12 cellular contexts compared by ENCODE assay signal in the genomic region with DNA sequence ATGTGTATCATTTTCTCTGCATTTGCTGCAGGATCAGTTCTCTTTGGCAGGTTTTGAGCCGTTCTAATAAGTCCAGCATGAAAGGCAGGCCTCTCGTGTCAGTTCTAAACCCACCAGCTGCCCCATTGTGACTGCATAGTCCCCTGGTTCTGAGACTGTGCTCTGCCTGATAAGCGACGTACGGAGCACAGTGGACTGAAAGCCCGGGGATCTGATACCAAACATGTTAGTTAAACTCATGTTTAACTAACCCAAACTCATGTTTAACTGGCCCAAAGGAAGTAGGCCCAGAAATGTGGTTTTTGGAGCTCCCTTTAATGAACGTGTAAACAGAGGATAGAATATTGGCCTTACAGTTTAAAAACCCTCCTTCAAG.
A peak's percentile ranks its signal among the peaks of the same experiment; 100 is the strongest.
DNase-seq lines count a peak whose midpoint lies in the region; ATAC-seq and TF ChIP-seq lines count a peak whose summit lies in the region.
"Had no signal": no experiment of that assay in that cellular context is flagged by ENCODE, and none has a peak within 500 bp of the region (broad histone marks: within the 10 kb centered on the region; RNA-seq: fewer than 3 reads in every experiment).

No MANE protein-coding gene starts in this region.

- peaks cover 46% of the 10 kb centered on the region for H3K4me1 ChIP-seq in psoas muscle

- no peak for TF ChIP-seq CTCF in psoas muscle (IDR thresholded peaks at IDR 0.05)

- peaks cover 28% of the 10 kb centered on the region for H3K4me1 Mint-ChIP-seq in activated CD8-positive, alpha-beta memory T cell treated with anti-CD3 and anti-CD28 coated beads, Interleukin-2, amount 10 ng/mL, durations not matched to agents 7 days and 5 days
- peaks cover 13% of the 10 kb centered on the region for H3K4me1 Mint-ChIP-seq in activated T-helper 17 cell treated with anti-CD3 and anti-CD28 coated beads, Interleukin-2, amount 50 U/mL, for 72 hours

- CTCF ChIA-PET in activated CD8-positive, alpha-beta memory T cell treated with anti-CD3 and anti-CD28 coated beads, Interleukin-2, amount 10 ng/mL, durations not matched to agents 7 days and 5 days (lab: Charles Lee): interaction anchor here (0.8 to 2.8 kb wide), 15 partner anchors 8 to 136 kb away, joined by 3 to 15 read pairs (median 4); no protein-coding TSS in a partner anchor

- H3K36me3 ChIP-seq in psoas muscle (ENCODE audit: insufficient read depth in 1 of 2, low read depth in 1 of 2): no peaks in the 10 kb centered on the region

- H3K27me3 Mint-ChIP-seq in activated CD8-positive, alpha-beta memory T cell treated with anti-CD3 and anti-CD28 coated beads, Interleukin-2, amount 10 ng/mL, durations not matched to agents 7 days and 5 days: no peaks in the 10 kb centered on the region
- H3K27me3 Mint-ChIP-seq in activated T-helper 17 cell treated with anti-CD3 and anti-CD28 coated beads, Interleukin-2, amount 50 U/mL, for 72 hours: peaks cover 3% of the 10 kb centered on the region

- intact Hi-C loops in psoas muscle (cut with DNase I): no loop called here

- no peaks in the 10 kb centered on the region for H3K27me3 ChIP-seq in psoas muscle (ENCODE audit: insufficient read depth in 3 of 3, low read length in 2 of 3)

- no peak for ATAC-seq in activated CD8-positive, alpha-beta memory T cell treated with anti-CD3 and anti-CD28 coated beads, Interleukin-2, amount 10 ng/mL, durations not matched to agents 7 days and 5 days
- ATAC-seq in HG03520 (IDR thresholded peaks at IDR 0.05; ENCODE audit: unreplicated experiment) (peak; percentile 2), psoas muscle (peak in 2 of 4 donors; percentile 5 to 6), GM18907 (IDR thresholded peaks at IDR 0.05; ENCODE audit: unreplicated experiment) (no peak)
- ATAC-seq in activated T-helper 17 cell treated with anti-CD3 and anti-CD28 coated beads, Interleukin-2, amount 50 U/mL, for 72 hours (replicated peaks): no peak

- H3K4me3 Mint-ChIP-seq in activated CD8-positive, alpha-beta memory T cell treated with anti-CD3 and anti-CD28 coated beads, Interleukin-2, amount 10 ng/mL, durations not matched to agents 7 days and 5 days: peak overlapping the region; percentile 12
- peak overlapping the region; percentile 79 for H3K4me3 Mint-ChIP-seq in activated T-helper 17 cell treated with anti-CD3 and anti-CD28 coated beads, Interleukin-2, amount 50 U/mL, for 72 hours

- peak overlapping the region; percentile 81 for H3K27ac ChIP-seq in psoas muscle

- no peak overlapping the region for H3K4me3 ChIP-seq in psoas muscle
- H3K4me3 ChIP-seq: lung had no signal

- no peaks in the 10 kb centered on the region for H3K36me3 Mint-ChIP-seq in activated CD8-positive, alpha-beta memory T cell treated with anti-CD3 and anti-CD28 coated beads, Interleukin-2, amount 10 ng/mL, durations not matched to agents 7 days and 5 days
- H3K36me3 Mint-ChIP-seq in activated T-helper 17 cell treated with anti-CD3 and anti-CD28 coated beads, Interleukin-2, amount 50 U/mL, for 72 hours (ENCODE audit: low read depth): peaks cover 10% of the 10 kb centered on the region

- H3K27ac Mint-ChIP-seq in activated CD8-positive, alpha-beta memory T cell treated with anti-CD3 and anti-CD28 coated beads, Interleukin-2, amount 10 ng/mL, durations not matched to agents 7 days and 5 days: peak overlapping the region; percentile 85
- peak overlapping the region; percentile 99 for H3K27ac Mint-ChIP-seq in activated T-helper 17 cell treated with anti-CD3 and anti-CD28 coated beads, Interleukin-2, amount 50 U/mL, for 72 hours

- 78 to 85% (median 80%) methylated on average over 7 of the region's 7 CpGs for WGBS in psoas muscle, 3 donors

- H3K9me3 ChIP-seq in psoas muscle: no peaks in the 10 kb centered on the region

- no peak for DNase-seq in activated CD8-positive, alpha-beta memory T cell treated with anti-CD3 and anti-CD28 coated beads, Interleukin-2, amount 10 ng/mL, durations not matched to agents 7 days and 5 days
- no peak for DNase-seq in activated CD8-positive, alpha-beta memory T cell treated with anti-CD3 and anti-CD28 coated beads, Interleukin-2, amount 50 U/mL, for 4 hours
- DNase-seq in psoas muscle (no peak), amygdala (lab: John Stamatoyannopoulos, UW) (no peak), NCI-H1417 (lab: John Stamatoyannopoulos, UW) (no peak)
- DNase-seq: Calu3, NCI-H1048, RPMI8226 had no signal

- H3K9me3 Mint-ChIP-seq in activated CD8-positive, alpha-beta memory T cell treated with anti-CD3 and anti-CD28 coated beads, Interleukin-2, amount 10 ng/mL, durations not matched to agents 7 days and 5 days (ENCODE audit: low read depth): no peaks in the 10 kb centered on the region
- H3K9me3 Mint-ChIP-seq in activated T-helper 17 cell treated with anti-CD3 and anti-CD28 coated beads, Interleukin-2, amount 50 U/mL, for 72 hours: no peaks in the 10 kb centered on the region
